In genomic region chr4:74535471-74535870, GRCh38 we compare ENCODE assay signal across 22 cellular contexts.
DNase-seq lines count a peak whose midpoint lies in the region; ATAC-seq and TF ChIP-seq lines count a peak whose summit lies in the region.
"Had no signal": no experiment of that assay in that cellular context is flagged by ENCODE, and none has a peak within 500 bp of the region (broad histone marks: within the 10 kb centered on the region; RNA-seq: fewer than 3 reads in every experiment).

No MANE protein-coding gene starts in this region.

- peaks cover 32% of the 10 kb centered on the region for H3K4me1 Mint-ChIP-seq in MCF 10A (ENCODE audit: insufficient read depth, unreplicated experiment)
- H3K4me1 Mint-ChIP-seq in CD8-positive, alpha-beta T cell (ENCODE audit: low read depth): no peaks in the 10 kb centered on the region

- no TSS peak for BruUV-seq in mammary epithelial cell (replicated peaks; lab: Mats Ljungman, UMichigan)
- BruUV-seq in MCF 10A (replicated peaks; lab: Mats Ljungman, UMichigan): no TSS peak

- DNase-seq in mammary epithelial cell: no peak
- no peak for DNase-seq in MCF 10A (ENCODE audit: unreplicated experiment)
- peak; percentile 15 for DNase-seq in dermis blood vessel endothelial cell
- no peak for DNase-seq in left colon
- no peak for DNase-seq in transverse colon
- DNase-seq in CD8-positive, alpha-beta T cell: no peak
- DNase-seq in body of pancreas: no peak
- DNase-seq: ACHN, DMS53, KBM-7, MG63, NCI-H1105 treated with DMSO at 0.1 percent for 48 hours, NCI-H146, NCI-H1930, NCI-H446, NCI-H526, NCI-H82, SHP77 had no signal

- H2AFZ ChIP-seq in mammary epithelial cell (ENCODE audit: low read depth, low read length): peak overlapping the region; percentile 31

- H4K20me1 ChIP-seq in mammary epithelial cell (ENCODE audit: insufficient read depth, low read length): no peaks in the 10 kb centered on the region

- H3K4me1 ChIP-seq in mammary epithelial cell (ENCODE audit: insufficient read depth, low read length) (peaks cover 41% of the 10 kb centered on the region), transverse colon (peaks cover 0 to 44% (median 5%) of the 10 kb centered on the region in 4 donors), body of pancreas (peaks cover 12% of the 10 kb centered on the region)
- H3K4me1 ChIP-seq in CD8-positive, alpha-beta T cell (ENCODE audit: insufficient read depth, low read length): no peaks in the 10 kb centered on the region

- intact Hi-C loops in mammary epithelial cell (cut with micrococcal nuclease): loop anchor here (10.0 kb wide), 2 partner anchors 259 to 311 kb away; partner anchors contain the start of gene BTC
- intact Hi-C loops in MCF 10A (cut with micrococcal nuclease): loop anchor here (5.0 to 10.0 kb wide), 2 partner anchors 257 to 351 kb away; partner anchors contain the start of gene BTC
- intact Hi-C loops in left colon (cut with DNase I, micrococcal nuclease): no loop called here
- intact Hi-C loops in transverse colon (cut with DNase I; ENCODE audit: low total_unique reads): no loop called here
- intact Hi-C loops in CD8-positive, alpha-beta T cell (cut with DNase I, micrococcal nuclease): no loop called here
- intact Hi-C loops in body of pancreas (cut with DNase I): no loop called here

- H3K4me3 ChIP-seq in mammary epithelial cell (replicated peaks in 1 of 3; ENCODE audit: insufficient read depth in 1 of 3, low read depth in 2 of 3, low read length in 3 of 3) (no peak overlapping the region), transverse colon (no peak overlapping the region), body of pancreas (no peak overlapping the region)
- H3K4me3 ChIP-seq in CD8-positive, alpha-beta T cell (ENCODE audit: low read depth, low read length): no peak overlapping the region
- H3K4me3 ChIP-seq: MG63 had no signal

- TF ChIP-seq EP300 in transverse colon (IDR thresholded peaks at IDR 0.05; ENCODE audit: low read depth): no peak

- H3K4me2 ChIP-seq in mammary epithelial cell (ENCODE audit: insufficient read depth, low read depth, low read length): no peak overlapping the region

- H3K27me3 Mint-ChIP-seq in MCF 10A (ENCODE audit: insufficient read depth, unreplicated experiment): no peaks in the 10 kb centered on the region
- peaks cover 8% of the 10 kb centered on the region for H3K27me3 Mint-ChIP-seq in CD8-positive, alpha-beta T cell (ENCODE audit: low read depth)

- H3K9me3 Mint-ChIP-seq in MCF 10A (ENCODE audit: unreplicated experiment): no peaks in the 10 kb centered on the region
- no peaks in the 10 kb centered on the region for H3K9me3 Mint-ChIP-seq in CD8-positive, alpha-beta T cell

- no peak for TF ChIP-seq CTCF in mammary epithelial cell (conservative IDR thresholded peaks at IDR 0.05 in 1 of 2, IDR thresholded peaks at IDR 0.05 in 1 of 2; ENCODE audit: extremely low read depth in 1 of 2, insufficient read depth in 1 of 2, low read depth in 1 of 2, low read length in 2 of 2)
- TF ChIP-seq CTCF in MCF 10A (IDR thresholded peaks at IDR 0.05; ENCODE audit: unreplicated experiment): no peak
- no peak for TF ChIP-seq CTCF in transverse colon (IDR thresholded peaks at IDR 0.05)
- no peak for TF ChIP-seq CTCF in CD8-positive, alpha-beta T cell (IDR thresholded peaks at IDR 0.05)
- no peak for TF ChIP-seq CTCF in body of pancreas (IDR thresholded peaks at IDR 0.05)

- H3K27ac ChIP-seq in mammary epithelial cell (ENCODE audit: insufficient read depth, low read depth, low read length) (no peak overlapping the region), transverse colon (peak overlapping the region in 3 of 4 donors; percentile 45 to 68 (median 62)), body of pancreas (no peak overlapping the region)
- no peak overlapping the region for H3K27ac ChIP-seq in CD8-positive, alpha-beta T cell (ENCODE audit: low read depth, low read length)
- H3K27ac ChIP-seq: RWPE1 had no signal

- in situ Hi-C loops in mammary epithelial cell (cut with MboI; ENCODE audit: low sequenced_read_pairs in 2 of 2): loop anchor here (5.0 to 10.0 kb wide), 3 partner anchors 81 to 161 kb away; no protein-coding TSS in a partner anchor
- in situ Hi-C loops in transverse colon (cut with MboI; ENCODE audit: low pct_ligation_motif_present in 1 of 4, low pct_unique_long_range_greater_than_20kb in 1 of 4, low sequenced_read_pairs in 3 of 4): loop anchor here in 1 of 4 donors (10.0 kb wide), 1 partner anchor 161 kb away; no protein-coding TSS in a partner anchor

- dilution Hi-C loops in mammary epithelial cell (cut with HindIII; ENCODE audit: low sequenced_read_pairs): loop anchor here (25.0 kb wide), 1 partner anchor 148 kb away; no protein-coding TSS in a partner anchor

- WGBS in mammary epithelial cell (ENCODE audit: low coverage, missing lambda C conversion rate): 93% methylated on average over 1 of the region's 1 CpG
- 76 to 86% methylated on average over 1 of the region's 1 CpG for WGBS in transverse colon (ENCODE audit: low coverage in 1 of 2), 2 donors
- WGBS in body of pancreas, 2 donors: 61 to 65% methylated on average over 1 of the region's 1 CpG

- H3K27me3 ChIP-seq in mammary epithelial cell (ENCODE audit: insufficient read depth, low read length) (no peaks in the 10 kb centered on the region), transverse colon (no peaks in the 10 kb centered on the region), body of pancreas (no peaks in the 10 kb centered on the region)
- H3K27me3 ChIP-seq in CD8-positive, alpha-beta T cell (ENCODE audit: insufficient read depth, low read length): no peaks in the 10 kb centered on the region
- H3K27me3 ChIP-seq: MG63 had no signal

- CTCF ChIA-PET in mammary epithelial cell (lab: Charles Lee; ENCODE audit: low non-redundant PET) (no interaction called here), MCF 10A (lab: Yijun Ruan, JAX) (interaction anchor here (0.7 to 6.5 kb wide), 10 partner anchors 9 to 157 kb away, joined by 3 to 144 read pairs (median 3); no protein-coding TSS in a partner anchor)
- CTCF ChIA-PET in CD8-positive, alpha-beta T cell (lab: Charles Lee): no interaction called here

- ATAC-seq in left colon (peak; percentile 59), body of pancreas (no peak), GM19324 (IDR thresholded peaks at IDR 0.05; ENCODE audit: low FRiP score, unreplicated experiment) (no peak)
- ATAC-seq in CD8-positive, alpha-beta T cell: no peak
- ATAC-seq: HepG2, Panc1 had no signal

- H3K9me3 ChIP-seq in mammary epithelial cell (replicated peaks; ENCODE audit: insufficient read depth, low read length): no peaks in the 10 kb centered on the region
- no peaks in the 10 kb centered on the region for H3K9me3 ChIP-seq in transverse colon
- H3K9me3 ChIP-seq in CD8-positive, alpha-beta T cell (ENCODE audit: low read length): no peaks in the 10 kb centered on the region
- H3K9me3 ChIP-seq in body of pancreas: no peaks in the 10 kb centered on the region
- H3K9me3 ChIP-seq: MG63 had no signal

- H3K9ac ChIP-seq in mammary epithelial cell (ENCODE audit: insufficient read depth, low read length): peak overlapping the region; percentile 20

- no peaks in the 10 kb centered on the region for H3K79me2 ChIP-seq in mammary epithelial cell (ENCODE audit: insufficient read depth, low read length)

- TF ChIP-seq POLR2A in transverse colon (IDR thresholded peaks at IDR 0.05): no peak
- no peak for TF ChIP-seq POLR2A in body of pancreas (IDR thresholded peaks at IDR 0.05)

- H3K4me3 Mint-ChIP-seq in MCF 10A (ENCODE audit: unreplicated experiment): no peak overlapping the region
- no peak overlapping the region for H3K4me3 Mint-ChIP-seq in CD8-positive, alpha-beta T cell

- POLR2A ChIA-PET in MCF 10A (lab: Yijun Ruan, JAX): interaction anchor here (1.0 to 1.6 kb wide), 3 partner anchors 89 to 140 kb away, joined by 3 to 5 read pairs (median 3); no protein-coding TSS in a partner anchor
- POLR2A ChIA-PET in CD8-positive, alpha-beta T cell (lab: Charles Lee): no interaction called here

- no peaks in the 10 kb centered on the region for H3K36me3 ChIP-seq in mammary epithelial cell (ENCODE audit: insufficient read depth, low read length)
- no peaks in the 10 kb centered on the region for H3K36me3 ChIP-seq in transverse colon
- no peaks in the 10 kb centered on the region for H3K36me3 ChIP-seq in CD8-positive, alpha-beta T cell (ENCODE audit: insufficient read depth, low read length)
- H3K36me3 ChIP-seq in body of pancreas (replicated peaks in 1 of 2; ENCODE audit: insufficient read depth in 1 of 2, low read depth in 2 of 2): no peaks in the 10 kb centered on the region
- H3K36me3 ChIP-seq: MG63 had no signal

- no peaks in the 10 kb centered on the region for H3K36me3 Mint-ChIP-seq in MCF 10A (ENCODE audit: insufficient read depth, unreplicated experiment)
- H3K36me3 Mint-ChIP-seq in CD8-positive, alpha-beta T cell: no peaks in the 10 kb centered on the region

- H3K27ac Mint-ChIP-seq in MCF 10A (ENCODE audit: low read depth, unreplicated experiment): no peak overlapping the region
- H3K27ac Mint-ChIP-seq in CD8-positive, alpha-beta T cell: no peak overlapping the region

Comparison
In these comparisons a context has a peak if more than half of its experiments do, and no peak if none do; other contexts are left out.
1. H3K27ac ChIP-seq: peak in transverse colon (3 of 4); none in mammary epithelial cell (single experiment), CD8-positive, alpha-beta T cell (single experiment) and body of pancreas (0 of 4).
2. intact Hi-C loops: an anchor here in mammary epithelial cell (10.0 kb wide) and MCF 10A (5.0 to 10.0 kb wide); none called in left colon, transverse colon, CD8-positive, alpha-beta T cell and body of pancreas.